Comparison of ENCODE assay signal across 34 cellular contexts in the genomic region with DNA sequence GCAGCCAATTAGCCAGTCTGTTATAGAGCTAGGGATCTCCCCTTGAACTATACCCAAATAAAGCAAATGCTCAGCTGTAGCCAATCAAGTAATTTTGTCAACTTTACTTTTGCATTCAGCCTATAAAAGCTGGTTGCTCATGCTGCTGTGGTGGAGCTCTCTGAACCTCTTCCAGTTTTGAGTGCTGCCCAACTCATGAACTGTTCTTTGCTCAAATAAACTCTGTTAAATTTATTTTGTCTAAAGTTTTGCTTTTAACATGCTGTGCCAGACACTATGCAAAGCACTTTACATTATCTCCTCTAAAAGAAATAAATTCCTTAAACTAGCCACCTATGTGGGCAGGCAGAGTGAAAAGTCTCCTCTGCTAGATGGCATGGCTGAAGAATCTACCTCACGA.
"Had no signal": no experiment of that assay in that cellular context is flagged by ENCODE, and none has a peak within 500 bp of the region (broad histone marks: within the 10 kb centered on the region; RNA-seq: fewer than 3 reads in every experiment).

No MANE protein-coding gene starts in this region.

- H3K4me3 ChIP-seq: MG63 had no signal

- DNase-seq: Karpas-422, Kasumi-1, MG63, MM.1S, MV-4-11, NCI-H1048, NCI-H1092, NCI-H1092 treated with DMSO at 0.1 percent for 48 hours, NCI-H1105, NCI-H1105 treated with DMSO at 0.1 percent for 48 hours, NCI-H1417, NCI-H1417 treated with DMSO at 0.1 percent for 48 hours, NCI-H1436, NCI-H1436 treated with DMSO at 0.1 percent for 48 hours, NCI-H146, NCI-H1694, NCI-H1694 treated with DMSO at 0.1 percent for 48 hours, NCI-H187, NCI-H187 treated with DMSO at 0.1 percent for 48 hours, NCI-H1930, NCI-H2029, NCI-H2029 treated with DMSO at 0.1 percent for 48 hours, NCI-H2081, NCI-H2081 treated with DMSO at 0.1 percent for 48 hours, NCI-H2107, NCI-H2171, NCI-H2171 treated with DMSO at 0.1 percent for 48 hours, NCI-H2227 treated with DMSO at 0.1 percent for 48 hours, NCI-H226, NCI-H345, NCI-H446, NCI-H446 treated with DMSO at 0.1 percent for 48 hours, NCI-H510A, NCI-H510A treated with DMSO at 0.1 percent for 48 hours had no signal

- H3K36me3 ChIP-seq: MG63 had no signal
